In genomic region chr14:99793213-99794155, GRCh38 we compare ENCODE assay signal across 8 cellular contexts. TPM values are rescaled to one million over a fixed set of nuclear protein-coding genes. Genes with fewer than 3 reads are reported as not detected.
DNase-seq lines count a peak whose midpoint lies in the region; ATAC-seq lines count a peak whose summit lies in the region.

Gene EML1, plus strand, starts transcription at chr14:99793413. Its CDS starts 64 bp downstream, at chr14:99793477.

- H3K79me2 ChIP-seq in ACC112 (ENCODE audit: control insufficient read depth, insufficient read depth, low read length, unreplicated experiment) = peaks cover 17% of the 10 kb centered on the region

- H3K9me3 Mint-ChIP-seq in activated CD8-positive, alpha-beta memory T cell treated with anti-CD3 and anti-CD28 coated beads, Interleukin-2, amount 10 ng/mL, durations not matched to agents 7 days and 5 days (ENCODE audit: low read depth) = no peaks in the 10 kb centered on the region
- no peaks in the 10 kb centered on the region for H3K9me3 Mint-ChIP-seq in effector memory CD8-positive, alpha-beta T cell

- H3K4me3 ChIP-seq in ACC112 (ENCODE audit: low read depth, low read length) = peak within 1 kb of the TSS; percentile 89

- CTCF ChIA-PET in activated CD8-positive, alpha-beta memory T cell treated with anti-CD3 and anti-CD28 coated beads, Interleukin-2, amount 10 ng/mL, durations not matched to agents 7 days and 5 days (lab: Charles Lee) = no interaction called here

- H3K4me1 ChIP-seq in ACC112 (ENCODE audit: control insufficient read depth, insufficient read depth, low read length, unreplicated experiment) = peaks cover 33% of the 10 kb centered on the region

- peaks cover 68% of the 10 kb centered on the region for H3K27me3 Mint-ChIP-seq in activated CD8-positive, alpha-beta memory T cell treated with anti-CD3 and anti-CD28 coated beads, Interleukin-2, amount 10 ng/mL, durations not matched to agents 7 days and 5 days
- peaks cover 10 to 27% of the 10 kb centered on the region in 2 donors for H3K27me3 Mint-ChIP-seq in effector memory CD8-positive, alpha-beta T cell

- H3K27ac ChIP-seq in ACC112 (ENCODE audit: low read depth, low read length) = peak within 1 kb of the TSS; percentile 39; the same call in 1 of the 2 replicates

- no peaks in the 10 kb centered on the region for H3K27me3 ChIP-seq in ACC112 (ENCODE audit: insufficient read depth, low read length)

- ATAC-seq in GM18520 (IDR thresholded peaks at IDR 0.05; ENCODE audit: unreplicated experiment) (peak; percentile 71), HG03095 (IDR thresholded peaks at IDR 0.05; ENCODE audit: unreplicated experiment) (peak; percentile 93)
- ATAC-seq in activated CD8-positive, alpha-beta memory T cell treated with anti-CD3 and anti-CD28 coated beads, Interleukin-2, amount 10 ng/mL, durations not matched to agents 7 days and 5 days = peak; percentile 85
- ATAC-seq in effector memory CD8-positive, alpha-beta T cell (replicated peaks) = peak; percentile 90

- H3K4me1 Mint-ChIP-seq in activated CD8-positive, alpha-beta memory T cell treated with anti-CD3 and anti-CD28 coated beads, Interleukin-2, amount 10 ng/mL, durations not matched to agents 7 days and 5 days = peaks cover 21% of the 10 kb centered on the region
- peaks cover 3 to 7% of the 10 kb centered on the region in 2 donors for H3K4me1 Mint-ChIP-seq in effector memory CD8-positive, alpha-beta T cell (ENCODE audit: low read depth in 2 of 2)

- no peaks in the 10 kb centered on the region for H3K36me3 ChIP-seq in ACC112 (ENCODE audit: insufficient read depth, low read length)

- peak; percentile 78 for DNase-seq in NCI-H510A (lab: John Stamatoyannopoulos, UW)
- DNase-seq in activated CD8-positive, alpha-beta memory T cell treated with anti-CD3 and anti-CD28 coated beads, Interleukin-2, amount 10 ng/mL, durations not matched to agents 7 days and 5 days = peak; percentile 66
- peak; percentile 54 to 67 (median 55) for DNase-seq in effector memory CD8-positive, alpha-beta T cell
- DNase-seq in medulla oblongata (ENCODE audit: extremely low spot score) = peak; percentile 84
- peak; percentile 47 to 61 (median 51) for DNase-seq in stimulated activated CD4-positive, alpha-beta T cell treated with anti-CD3 and anti-CD28 coated beads, TNF-alpha, amount 100 ng/mL, for 48 hours (ENCODE audit: low read depth in 3 of 3)

- peak within 1 kb of the TSS; percentile 100 for H2AFZ ChIP-seq in ACC112 (ENCODE audit: low read length, unreplicated experiment)

- H3K27ac Mint-ChIP-seq in activated CD8-positive, alpha-beta memory T cell treated with anti-CD3 and anti-CD28 coated beads, Interleukin-2, amount 10 ng/mL, durations not matched to agents 7 days and 5 days = no peak within 1 kb of the TSS
- H3K27ac Mint-ChIP-seq in effector memory CD8-positive, alpha-beta T cell = peak within 1 kb of the TSS; percentile 5 to 63

- H3K36me3 Mint-ChIP-seq in activated CD8-positive, alpha-beta memory T cell treated with anti-CD3 and anti-CD28 coated beads, Interleukin-2, amount 10 ng/mL, durations not matched to agents 7 days and 5 days = no peaks in the 10 kb centered on the region
- H3K36me3 Mint-ChIP-seq in effector memory CD8-positive, alpha-beta T cell (ENCODE audit: insufficient read depth) = peaks cover 12% of the 10 kb centered on the region

- H3K4me3 Mint-ChIP-seq in activated CD8-positive, alpha-beta memory T cell treated with anti-CD3 and anti-CD28 coated beads, Interleukin-2, amount 10 ng/mL, durations not matched to agents 7 days and 5 days = peak within 1 kb of the TSS; percentile 45
- peak within 1 kb of the TSS; percentile 74 to 76 for H3K4me3 Mint-ChIP-seq in effector memory CD8-positive, alpha-beta T cell

RNA-seq across cellular contexts. Expression of gene EML1, which starts in this region (rescaled TPM):
- total RNA-seq in activated CD8-positive, alpha-beta memory T cell treated with anti-CD3 and anti-CD28 coated beads, Interleukin-2, amount 10 ng/mL, durations not matched to agents 7 days and 5 days = not detected

Comparison
In these comparisons a context has a peak if more than half of its experiments do, and no peak if none do; other contexts are left out.
1. Peak in every context shown above with its lines: DNase-seq, ATAC-seq, H3K4me3 ChIP-seq and H3K27ac ChIP-seq.
2. Peak in DNase-seq and ATAC-seq in activated CD8-positive, alpha-beta memory T cell treated with anti-CD3 and anti-CD28 coated beads, Interleukin-2, amount 10 ng/mL, durations not matched to agents 7 days and 5 days; RNA of the gene not detected or under 1 TPM.